2 cellular contexts compared by ENCODE assay signal in genomic region chr3:24128195-24129005, GRCh38.
TF ChIP-seq lines count a peak whose summit lies in the region.

No MANE protein-coding gene starts in this region.

TF ChIP-seq in IMR-90, 13 proteins besides CTCF, POLR2A, EP300 and RAD21:
- TF ChIP-seq CEBPB (IDR thresholded peaks at IDR 0.05; ENCODE audit: low read depth, low read length) = peak; percentile 82
- no peak for TF ChIP-seq BHLHE40 (IDR thresholded peaks at IDR 0.05; ENCODE audit: low read depth, low read length)

TF ChIP-seq in HepG2, 621 proteins besides CTCF, POLR2A, EP300 and RAD21:
- TF ChIP-seq ZBTB20 (CRISPR knock-in tag; IDR thresholded peaks at IDR 0.05; ENCODE audit: borderline replicate concordance, low read depth) = no peak
